Comparison of ENCODE assay signal across 1 cellular context in the genomic region with DNA sequence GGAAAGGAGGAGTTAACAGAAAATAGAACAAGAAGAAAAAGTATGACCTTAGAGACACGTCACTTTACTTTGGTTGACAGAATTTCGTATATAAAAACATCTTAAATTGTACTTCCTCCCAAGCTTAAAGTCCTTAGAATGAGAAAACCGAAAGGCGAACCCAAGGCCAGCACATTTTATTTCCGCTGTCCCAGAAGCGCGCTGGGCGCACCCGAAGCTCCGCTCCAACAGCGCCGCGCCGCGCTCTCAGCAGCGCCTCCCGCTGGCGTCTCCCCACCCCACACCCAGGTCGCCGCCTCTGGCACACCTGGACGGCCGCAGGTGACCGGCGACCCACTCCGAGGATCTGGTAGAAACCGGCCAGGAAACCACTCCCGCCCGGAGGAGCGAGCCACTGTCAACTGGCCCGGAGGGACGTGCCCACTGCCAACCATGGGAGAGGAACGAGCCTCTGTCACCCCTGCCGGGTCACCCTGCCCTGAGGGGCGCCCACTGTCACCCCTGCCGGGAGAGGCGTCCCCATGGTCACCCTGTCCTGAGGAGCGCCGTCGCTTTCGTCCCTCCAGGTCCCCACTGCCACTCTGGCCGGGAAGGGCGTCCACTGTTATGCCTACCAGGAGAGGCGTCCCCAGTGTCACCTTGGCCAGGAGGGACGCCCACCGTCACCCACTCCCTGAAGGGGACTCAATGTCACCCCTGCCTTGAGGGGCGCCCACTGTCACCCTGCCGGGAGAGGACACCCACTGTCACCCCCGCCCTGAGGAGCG.
TF ChIP-seq lines count a peak whose summit lies in the region.

No MANE protein-coding gene starts in this region.

TF ChIP-seq in HepG2, 621 proteins besides CTCF, POLR2A, EP300 and RAD21 (continued from another document and continues in another):
- TF ChIP-seq SALL1 (CRISPR knock-in tag; IDR thresholded peaks at IDR 0.05) (peak; percentile 90), NR2F2 (IDR thresholded peaks at IDR 0.05; ENCODE audit: borderline replicate concordance, low read depth) (no peak), CHD2 (IDR thresholded peaks at IDR 0.05; ENCODE audit: low read depth, low read length) (peak; percentile 30; the same call in 1 of the 2 replicates), GATAD2A (CRISPR knock-in tag; IDR thresholded peaks at IDR 0.05) (peak; percentile 76), MAF1 (CRISPR knock-in tag; IDR thresholded peaks at IDR 0.05; ENCODE audit: borderline replicate concordance) (no peak), ZHX1 (CRISPR knock-in tag; IDR thresholded peaks at IDR 0.05; ENCODE audit: low read depth) (no peak), TP53 (CRISPR knock-in tag; conservative IDR thresholded peaks at IDR 0.05) (no peak), ZNF17 (CRISPR knock-in tag; IDR thresholded peaks at IDR 0.05) (no peak), PBX3 (CRISPR knock-in tag; IDR thresholded peaks at IDR 0.05; ENCODE audit: borderline replicate concordance) (0 out of 2 replicates have a peak, but pooled peaks have one; percentile 33), ZNF775 (CRISPR knock-in tag; IDR thresholded peaks at IDR 0.05; ENCODE audit: borderline replicate concordance) (no peak), CREB1 (IDR thresholded peaks at IDR 0.05) (peak; percentile 20; the same call in 1 of the 2 replicates), CREB1 (CRISPR knock-in tag; IDR thresholded peaks at IDR 0.05) (no peak), ZNF207 (IDR thresholded peaks at IDR 0.05; ENCODE audit: borderline replicate concordance) (no peak), SOX13 (IDR thresholded peaks at IDR 0.05) (no peak), SOX13 (CRISPR knock-in tag; conservative IDR thresholded peaks at IDR 0.05 in 1 of 2, IDR thresholded peaks at IDR 0.05 in 1 of 2) (peak in 1 of 2 experiments; percentile 47; a peak in 2 of 4 replicates), ZNF557 (CRISPR knock-in tag; IDR thresholded peaks at IDR 0.05) (no peak), GLI4 (CRISPR knock-in tag; IDR thresholded peaks at IDR 0.05; ENCODE audit: borderline replicate concordance) (no peak), HDAC6 (IDR thresholded peaks at IDR 0.05; ENCODE audit: low read depth, low read length) (no peak), ZKSCAN8 (CRISPR knock-in tag; IDR thresholded peaks at IDR 0.05; ENCODE audit: borderline replicate concordance) (peak; percentile 52; the same call in 1 of the 2 replicates), PREB (CRISPR knock-in tag; IDR thresholded peaks at IDR 0.05) (no peak), PLRG1 (conservative IDR thresholded peaks at IDR 0.05) (no peak), ZBTB25 (CRISPR knock-in tag; IDR thresholded peaks at IDR 0.05) (peak; percentile 80; the same call in 1 of the 2 replicates), ZBTB42 (CRISPR knock-in tag; IDR thresholded peaks at IDR 0.05) (peak; percentile 87), ARNTL (CRISPR knock-in tag; IDR thresholded peaks at IDR 0.05) (no peak), HNF4G (IDR thresholded peaks at IDR 0.05; ENCODE audit: borderline replicate concordance, low read depth, low read length) (no peak), HNF4G (CRISPR knock-in tag; IDR thresholded peaks at IDR 0.05; ENCODE audit: borderline replicate concordance, low read depth) (no peak; the same call in 1 of the 2 replicates), TCF7L2 (IDR thresholded peaks at IDR 0.05; ENCODE audit: low read depth, low read length) (no peak), ZNF331 (CRISPR knock-in tag; IDR thresholded peaks at IDR 0.05) (peak; percentile 77; the same call in 1 of the 2 replicates), HIVEP1 (CRISPR knock-in tag; IDR thresholded peaks at IDR 0.05) (peak; percentile 84), ZNF598 (CRISPR knock-in tag; IDR thresholded peaks at IDR 0.05; ENCODE audit: borderline replicate concordance) (peak; percentile 96; the same call in 1 of the 2 replicates), ZNF550 (CRISPR knock-in tag; IDR thresholded peaks at IDR 0.05; ENCODE audit: borderline replicate concordance) (no peak; the same call in 1 of the 2 replicates), RARA (CRISPR knock-in tag; IDR thresholded peaks at IDR 0.05) (peak; percentile 45), ZBTB43 (CRISPR knock-in tag; conservative IDR thresholded peaks at IDR 0.05) (0 out of 2 replicates have a peak, but pooled peaks have one; percentile 50), ZNF292 (CRISPR knock-in tag; IDR thresholded peaks at IDR 0.05; ENCODE audit: borderline replicate concordance, low read depth) (peak; percentile 44; the same call in 1 of the 2 replicates), PHF5A (CRISPR knock-in tag; IDR thresholded peaks at IDR 0.05; ENCODE audit: low read depth, unreplicated experiment) (peak; percentile 43)
- TF ChIP-seq, protein P1, sequence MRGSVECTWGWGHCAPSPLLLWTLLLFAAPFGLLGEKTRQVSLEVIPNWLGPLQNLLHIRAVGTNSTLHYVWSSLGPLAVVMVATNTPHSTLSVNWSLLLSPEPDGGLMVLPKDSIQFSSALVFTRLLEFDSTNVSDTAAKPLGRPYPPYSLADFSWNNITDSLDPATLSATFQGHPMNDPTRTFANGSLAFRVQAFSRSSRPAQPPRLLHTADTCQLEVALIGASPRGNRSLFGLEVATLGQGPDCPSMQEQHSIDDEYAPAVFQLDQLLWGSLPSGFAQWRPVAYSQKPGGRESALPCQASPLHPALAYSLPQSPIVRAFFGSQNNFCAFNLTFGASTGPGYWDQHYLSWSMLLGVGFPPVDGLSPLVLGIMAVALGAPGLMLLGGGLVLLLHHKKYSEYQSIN (CRISPR knock-in tag; IDR thresholded peaks at IDR 0.05; ENCODE audit: borderline replicate concordance) = no peak
- TF ChIP-seq, protein P2, sequence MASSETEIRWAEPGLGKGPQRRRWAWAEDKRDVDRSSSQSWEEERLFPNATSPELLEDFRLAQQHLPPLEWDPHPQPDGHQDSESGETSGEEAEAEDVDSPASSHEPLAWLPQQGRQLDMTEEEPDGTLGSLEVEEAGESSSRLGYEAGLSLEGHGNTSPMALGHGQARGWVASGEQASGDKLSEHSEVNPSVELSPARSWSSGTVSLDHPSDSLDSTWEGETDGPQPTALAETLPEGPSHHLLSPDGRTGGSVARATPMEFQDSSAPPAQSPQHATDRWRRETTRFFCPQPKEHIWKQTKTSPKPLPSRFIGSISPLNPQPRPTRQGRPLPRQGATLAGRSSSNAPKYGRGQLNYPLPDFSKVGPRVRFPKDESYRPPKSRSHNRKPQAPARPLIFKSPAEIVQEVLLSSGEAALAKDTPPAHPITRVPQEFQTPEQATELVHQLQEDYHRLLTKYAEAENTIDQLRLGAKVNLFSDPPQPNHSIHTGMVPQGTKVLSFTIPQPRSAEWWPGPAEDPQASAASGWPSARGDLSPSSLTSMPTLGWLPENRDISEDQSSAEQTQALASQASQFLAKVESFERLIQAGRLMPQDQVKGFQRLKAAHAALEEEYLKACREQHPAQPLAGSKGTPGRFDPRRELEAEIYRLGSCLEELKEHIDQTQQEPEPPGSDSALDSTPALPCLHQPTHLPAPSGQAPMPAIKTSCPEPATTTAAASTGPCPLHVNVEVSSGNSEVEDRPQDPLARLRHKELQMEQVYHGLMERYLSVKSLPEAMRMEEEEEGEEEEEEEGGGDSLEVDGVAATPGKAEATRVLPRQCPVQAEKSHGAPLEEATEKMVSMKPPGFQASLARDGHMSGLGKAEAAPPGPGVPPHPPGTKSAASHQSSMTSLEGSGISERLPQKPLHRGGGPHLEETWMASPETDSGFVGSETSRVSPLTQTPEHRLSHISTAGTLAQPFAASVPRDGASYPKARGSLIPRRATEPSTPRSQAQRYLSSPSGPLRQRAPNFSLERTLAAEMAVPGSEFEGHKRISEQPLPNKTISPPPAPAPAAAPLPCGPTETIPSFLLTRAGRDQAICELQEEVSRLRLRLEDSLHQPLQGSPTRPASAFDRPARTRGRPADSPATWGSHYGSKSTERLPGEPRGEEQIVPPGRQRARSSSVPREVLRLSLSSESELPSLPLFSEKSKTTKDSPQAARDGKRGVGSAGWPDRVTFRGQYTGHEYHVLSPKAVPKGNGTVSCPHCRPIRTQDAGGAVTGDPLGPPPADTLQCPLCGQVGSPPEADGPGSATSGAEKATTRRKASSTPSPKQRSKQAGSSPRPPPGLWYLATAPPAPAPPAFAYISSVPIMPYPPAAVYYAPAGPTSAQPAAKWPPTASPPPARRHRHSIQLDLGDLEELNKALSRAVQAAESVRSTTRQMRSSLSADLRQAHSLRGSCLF (CRISPR knock-in tag; IDR thresholded peaks at IDR 0.05; ENCODE audit: borderline replicate concordance) = no peak
- TF ChIP-seq, protein P3, sequence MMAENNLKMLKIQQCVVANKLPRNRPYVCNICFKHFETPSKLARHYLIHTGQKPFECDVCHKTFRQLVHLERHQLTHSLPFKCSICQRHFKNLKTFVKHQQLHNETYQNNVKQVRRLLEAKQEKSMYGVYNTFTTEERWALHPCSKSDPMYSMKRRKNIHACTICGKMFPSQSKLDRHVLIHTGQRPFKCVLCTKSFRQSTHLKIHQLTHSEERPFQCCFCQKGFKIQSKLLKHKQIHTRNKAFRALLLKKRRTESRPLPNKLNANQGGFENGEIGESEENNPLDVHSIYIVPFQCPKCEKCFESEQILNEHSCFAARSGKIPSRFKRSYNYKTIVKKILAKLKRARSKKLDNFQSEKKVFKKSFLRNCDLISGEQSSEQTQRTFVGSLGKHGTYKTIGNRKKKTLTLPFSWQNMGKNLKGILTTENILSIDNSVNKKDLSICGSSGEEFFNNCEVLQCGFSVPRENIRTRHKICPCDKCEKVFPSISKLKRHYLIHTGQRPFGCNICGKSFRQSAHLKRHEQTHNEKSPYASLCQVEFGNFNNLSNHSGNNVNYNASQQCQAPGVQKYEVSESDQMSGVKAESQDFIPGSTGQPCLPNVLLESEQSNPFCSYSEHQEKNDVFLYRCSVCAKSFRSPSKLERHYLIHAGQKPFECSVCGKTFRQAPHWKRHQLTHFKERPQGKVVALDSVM (CRISPR knock-in tag; IDR thresholded peaks at IDR 0.05) = no peak
- TF ChIP-seq, protein P4, sequence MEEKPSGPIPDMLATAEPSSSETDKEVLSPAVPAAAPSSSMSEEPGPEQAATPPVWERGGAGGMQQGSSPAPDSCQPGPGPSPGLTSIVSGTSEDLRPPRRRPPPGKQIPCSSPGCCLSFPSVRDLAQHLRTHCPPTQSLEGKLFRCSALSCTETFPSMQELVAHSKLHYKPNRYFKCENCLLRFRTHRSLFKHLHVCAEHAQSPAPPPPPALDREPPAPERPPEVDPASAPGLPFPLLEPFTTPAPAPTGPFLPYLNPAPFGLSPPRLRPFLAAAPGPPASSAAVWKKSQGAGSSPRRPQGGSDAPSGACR (CRISPR knock-in tag; IDR thresholded peaks at IDR 0.05) = peak; percentile 85; the same call in 1 of the 2 replicates
- TF ChIP-seq, protein P5, sequence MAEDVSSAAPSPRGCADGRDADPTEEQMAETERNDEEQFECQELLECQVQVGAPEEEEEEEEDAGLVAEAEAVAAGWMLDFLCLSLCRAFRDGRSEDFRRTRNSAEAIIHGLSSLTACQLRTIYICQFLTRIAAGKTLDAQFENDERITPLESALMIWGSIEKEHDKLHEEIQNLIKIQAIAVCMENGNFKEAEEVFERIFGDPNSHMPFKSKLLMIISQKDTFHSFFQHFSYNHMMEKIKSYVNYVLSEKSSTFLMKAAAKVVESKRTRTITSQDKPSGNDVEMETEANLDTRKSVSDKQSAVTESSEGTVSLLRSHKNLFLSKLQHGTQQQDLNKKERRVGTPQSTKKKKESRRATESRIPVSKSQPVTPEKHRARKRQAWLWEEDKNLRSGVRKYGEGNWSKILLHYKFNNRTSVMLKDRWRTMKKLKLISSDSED (CRISPR knock-in tag; IDR thresholded peaks at IDR 0.05) = no peak
